ENCODE assay signal across 14 cellular contexts in the genomic region with DNA sequence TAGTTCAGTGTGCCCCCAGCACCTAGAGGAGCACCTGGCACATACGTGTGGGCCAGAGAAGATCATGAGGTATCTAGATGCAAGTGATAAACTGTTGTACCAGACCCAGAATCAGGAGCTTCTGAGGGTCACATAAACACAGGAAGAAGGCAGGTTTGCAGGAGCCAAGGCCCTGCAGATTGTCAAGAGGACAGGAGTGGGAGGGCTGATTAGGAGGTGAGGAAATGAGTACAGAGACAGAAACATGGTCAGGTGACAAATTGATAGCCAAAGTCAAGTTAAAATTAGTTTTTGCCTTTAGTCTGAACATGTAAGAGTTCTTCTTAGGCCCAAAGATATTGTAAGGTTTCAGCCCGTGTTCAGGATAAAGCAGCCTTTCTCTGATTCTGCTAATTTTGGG. TPM values are rescaled to one million over a fixed set of nuclear protein-coding genes. Genes with fewer than 3 reads are reported as not detected.
A peak's percentile ranks its signal among the peaks of the same experiment; 100 is the strongest.
DNase-seq lines count a peak whose midpoint lies in the region; ATAC-seq and TF ChIP-seq lines count a peak whose summit lies in the region.
"Had no signal": no experiment of that assay in that cellular context is flagged by ENCODE, and none has a peak within 500 bp of the region (broad histone marks: within the 10 kb centered on the region; RNA-seq: fewer than 3 reads in every experiment).

No MANE protein-coding gene starts in this region.

- TF ChIP-seq POLR2A in heart left ventricle (IDR thresholded peaks at IDR 0.05) = no peak
- TF ChIP-seq POLR2A in spleen (IDR thresholded peaks at IDR 0.05) = no peak

- ATAC-seq in activated naive CD8-positive, alpha-beta T cell treated with anti-CD3 and anti-CD28 coated beads, Interleukin-2, amount 10 ng/mL, durations not matched to agents 7 days and 5 days (ENCODE audit: low read depth) = no peak
- peak; percentile 69 to 88 (median 82) for ATAC-seq in heart left ventricle
- ATAC-seq in effector memory CD8-positive, alpha-beta T cell (replicated peaks) = no peak
- ATAC-seq: T-cell had no signal

- no peaks in the 10 kb centered on the region for H3K9me2 ChIP-seq in Karpas-422 (replicated peaks; ENCODE audit: insufficient read depth, low read length)

- H3K36me3 ChIP-seq in Karpas-422 (ENCODE audit: insufficient read depth, low read length) (no peaks in the 10 kb centered on the region), heart left ventricle (no peaks in the 10 kb centered on the region), spleen (no peaks in the 10 kb centered on the region)
- H3K36me3 ChIP-seq: Peyer's patch had no signal

- H3K4me1 ChIP-seq in Karpas-422 (ENCODE audit: low read length) (no peaks in the 10 kb centered on the region), heart left ventricle (peaks cover 0 to 39% (median 21%) of the 10 kb centered on the region in 12 donors), spleen (peaks cover 0 to 7% (median under 1%) of the 10 kb centered on the region in 6 donors)

- H3K4me2 ChIP-seq in Karpas-422 (ENCODE audit: low read depth, low read length, poor library complexity, severe bottlenecking) = no peak overlapping the region

- DNase-seq in Karpas-422 = peak; percentile 26
- DNase-seq in activated naive CD8-positive, alpha-beta T cell treated with anti-CD3 and anti-CD28 coated beads, Interleukin-2, amount 10 ng/mL, durations not matched to agents 7 days and 5 days = no peak
- DNase-seq in heart left ventricle = peak in 4 of 5 donors; percentile 33 to 49 (median 42)
- no peak for DNase-seq in spleen
- no peak for DNase-seq in effector memory CD8-positive, alpha-beta T cell
- DNase-seq in NCI-H1105 treated with DMSO at 0.1 percent for 48 hours (lab: John Stamatoyannopoulos, UW) = no peak
- DNase-seq in GM10266 (ENCODE audit: extremely low spot score) = no peak
- DNase-seq: foreskin melanocyte, NCI-H187, nucleus accumbens, Peyer's patch, T-cell had no signal

- 28 to 49% (median 37%) methylated on average over 2 of the region's 2 CpGs for WGBS in heart left ventricle, 4 donors
- WGBS in spleen, 5 donors = 70 to 79% (median 76%) methylated on average over 2 of the region's 2 CpGs

- H3K4me3 ChIP-seq in Karpas-422 (ENCODE audit: low read length) = no peak overlapping the region
- peak overlapping the region in 6 of 12 donors; percentile 12 to 39 (median 22) for H3K4me3 ChIP-seq in heart left ventricle
- H3K4me3 ChIP-seq in spleen = no peak overlapping the region
- H3K4me3 ChIP-seq: Peyer's patch had no signal

- H3K4me1 Mint-ChIP-seq in activated naive CD8-positive, alpha-beta T cell treated with anti-CD3 and anti-CD28 coated beads, Interleukin-2, amount 10 ng/mL, durations not matched to agents 7 days and 5 days = peaks cover 14% of the 10 kb centered on the region
- peaks cover 3 to 7% of the 10 kb centered on the region in 2 donors for H3K4me1 Mint-ChIP-seq in effector memory CD8-positive, alpha-beta T cell (ENCODE audit: low read depth in 2 of 2)

- no peaks in the 10 kb centered on the region for H3K27me3 ChIP-seq in Karpas-422 (ENCODE audit: low read length)
- no peaks in the 10 kb centered on the region for H3K27me3 ChIP-seq in heart left ventricle
- no peaks in the 10 kb centered on the region for H3K27me3 ChIP-seq in spleen (replicated peaks in 1 of 7)
- H3K27me3 ChIP-seq: Peyer's patch had no signal

- H3K9me3 ChIP-seq in Karpas-422 (ENCODE audit: low read length) = no peaks in the 10 kb centered on the region
- H3K9me3 ChIP-seq in heart left ventricle = no peaks in the 10 kb centered on the region
- H3K9me3 ChIP-seq in spleen = no peaks in the 10 kb centered on the region
- H3K9me3 ChIP-seq: Peyer's patch had no signal

- H3K9me3 Mint-ChIP-seq in activated naive CD8-positive, alpha-beta T cell treated with anti-CD3 and anti-CD28 coated beads, Interleukin-2, amount 10 ng/mL, durations not matched to agents 7 days and 5 days = peaks cover 2% of the 10 kb centered on the region
- no peaks in the 10 kb centered on the region for H3K9me3 Mint-ChIP-seq in effector memory CD8-positive, alpha-beta T cell
- H3K9me3 Mint-ChIP-seq: CD14-positive monocyte, T-cell had no signal

- peak overlapping the region; percentile 51 for H3K27ac Mint-ChIP-seq in activated naive CD8-positive, alpha-beta T cell treated with anti-CD3 and anti-CD28 coated beads, Interleukin-2, amount 10 ng/mL, durations not matched to agents 7 days and 5 days
- H3K27ac Mint-ChIP-seq in effector memory CD8-positive, alpha-beta T cell = peak overlapping the region in 1 of 2 donors; percentile 57
- H3K27ac Mint-ChIP-seq: CD14-positive monocyte, T-cell had no signal

- no peak overlapping the region for H3K4me3 Mint-ChIP-seq in activated naive CD8-positive, alpha-beta T cell treated with anti-CD3 and anti-CD28 coated beads, Interleukin-2, amount 10 ng/mL, durations not matched to agents 7 days and 5 days
- no peak overlapping the region for H3K4me3 Mint-ChIP-seq in effector memory CD8-positive, alpha-beta T cell
- H3K4me3 Mint-ChIP-seq: T-cell had no signal

- no peaks in the 10 kb centered on the region for H3K27me3 Mint-ChIP-seq in activated naive CD8-positive, alpha-beta T cell treated with anti-CD3 and anti-CD28 coated beads, Interleukin-2, amount 10 ng/mL, durations not matched to agents 7 days and 5 days
- H3K27me3 Mint-ChIP-seq in effector memory CD8-positive, alpha-beta T cell = peaks cover 0 to 6% of the 10 kb centered on the region in 2 donors
- H3K27me3 Mint-ChIP-seq: T-cell had no signal

- no peaks in the 10 kb centered on the region for H3K36me3 Mint-ChIP-seq in activated naive CD8-positive, alpha-beta T cell treated with anti-CD3 and anti-CD28 coated beads, Interleukin-2, amount 10 ng/mL, durations not matched to agents 7 days and 5 days
- H3K36me3 Mint-ChIP-seq in effector memory CD8-positive, alpha-beta T cell (ENCODE audit: insufficient read depth) = peaks cover 4% of the 10 kb centered on the region
- H3K36me3 Mint-ChIP-seq: CD14-positive monocyte, T-cell had no signal

- H3K27ac ChIP-seq in Karpas-422 (ENCODE audit: low read length) = no peak overlapping the region
- peak overlapping the region; percentile 58 to 88 (median 84) for H3K27ac ChIP-seq in heart left ventricle
- peak overlapping the region in 5 of 8 donors; percentile 35 to 59 (median 50) for H3K27ac ChIP-seq in spleen

- H4K20me1 ChIP-seq in Karpas-422 (ENCODE audit: insufficient read depth, low read depth, low read length) = no peaks in the 10 kb centered on the region

- H3K79me2 ChIP-seq in Karpas-422 (ENCODE audit: low read length) = no peaks in the 10 kb centered on the region

- intact Hi-C loops in heart left ventricle (cut with DNase I) = loop anchor here in 3 of 10 donors (2.0 to 10.0 kb wide), 3 partner anchors 45 to 107 kb away; no protein-coding TSS in a partner anchor
- intact Hi-C loops in spleen (cut with DNase I; ENCODE audit: low total_unique reads) = no loop called here

- TF ChIP-seq CTCF in heart left ventricle (IDR thresholded peaks at IDR 0.05) = no peak
- TF ChIP-seq CTCF in spleen (IDR thresholded peaks at IDR 0.05 in 8 of 11, conservative IDR thresholded peaks at IDR 0.05 in 3 of 11) = no peak
- no peak for TF ChIP-seq CTCF in GM10266 (IDR thresholded peaks at IDR 0.05; ENCODE audit: control insufficient read depth, insufficient read depth, low read depth, missing control alignments)

- POLR2A ChIA-PET in activated naive CD8-positive, alpha-beta T cell treated with anti-CD3 and anti-CD28 coated beads, Interleukin-2, amount 10 ng/mL, durations not matched to agents 7 days and 5 days (lab: Charles Lee) = no interaction called here

- H3K9ac ChIP-seq in Karpas-422 (ENCODE audit: low read length) = no peak overlapping the region

- H2AFZ ChIP-seq in Karpas-422 (ENCODE audit: low read length) = no peak overlapping the region

RNA-seq across cellular contexts. Expression of a gene that starts 14.0 kb away (rescaled TPM):
- 1.6 and 3.5 TPM in 2 replicates for total RNA-seq in Karpas-422 (2014; rRNA removed; shearing (Covaris generic); ENCODE audit: low replicate concordance)
- total RNA-seq in activated naive CD8-positive, alpha-beta T cell treated with anti-CD3 and anti-CD28 coated beads, Interleukin-2, amount 10 ng/mL, durations not matched to agents 7 days and 5 days = 100 to 1,000 TPM; 392 to 403 TPM
- 10 to 100 TPM in 1 of 9 donors, 1 to 10 TPM in 2, under 1 TPM in 5, not detected in 1; 0.16 to 10.6 (median 0.91) TPM for total RNA-seq in heart left ventricle
- under 1 TPM; 0.34 to 0.57 TPM for polyA plus RNA-seq in heart left ventricle
- 100 to 1,000 TPM in 4 of 7 donors, 10 to 100 TPM in 3; 97.7 to 134 (median 109) TPM for total RNA-seq in spleen
- polyA plus RNA-seq in spleen = 100 to 1,000 TPM in 2 of 3 donors, 10 to 100 TPM in 1; 95.4 to 189 (median 107) TPM
- total RNA-seq: Daoy had no signal

RNA-seq across cellular contexts. Expression of a gene that starts 37.2 kb away (rescaled TPM):
- total RNA-seq in Karpas-422 (2014; rRNA removed; shearing (Covaris generic); ENCODE audit: low replicate concordance) = not detected in 2 replicates
- total RNA-seq in activated naive CD8-positive, alpha-beta T cell treated with anti-CD3 and anti-CD28 coated beads, Interleukin-2, amount 10 ng/mL, durations not matched to agents 7 days and 5 days = not detected
- total RNA-seq in heart left ventricle (10 to 100 TPM in 2 of 9 donors, 1 to 10 TPM in 7; 1.7 to 36.1 (median 3.6) TPM), spleen (10 to 100 TPM in 2 of 7 donors, 1 to 10 TPM in 5; 1.8 to 14.9 (median 4.2) TPM)
- polyA plus RNA-seq in heart left ventricle (1 to 10 TPM; 1.2 to 3.6 TPM), spleen (1 to 10 TPM; 2.6 to 3.5 (median 3.2) TPM)
- total RNA-seq: Daoy had no signal
- polyA plus RNA-seq: CD14-positive monocyte had no signal

RNA-seq across cellular contexts. Expression of a gene that starts 42.5 kb away (rescaled TPM):
- total RNA-seq in Karpas-422 (2014; rRNA removed; shearing (Covaris generic); ENCODE audit: low replicate concordance) = 3.2 and 4.0 TPM in 2 replicates
- total RNA-seq in activated naive CD8-positive, alpha-beta T cell treated with anti-CD3 and anti-CD28 coated beads, Interleukin-2, amount 10 ng/mL, durations not matched to agents 7 days and 5 days = 1 to 10 TPM; 2.2 to 2.8 TPM
- total RNA-seq in heart left ventricle (1 to 10 TPM; 1.6 to 2.6 (median 2.4) TPM), spleen (1 to 10 TPM; 1.0 to 2.7 (median 1.8) TPM)
- polyA plus RNA-seq in heart left ventricle (1 to 10 TPM; 1.1 to 1.3 TPM), spleen (1 to 10 TPM in 2 of 3 donors, under 1 TPM in 1; 0.96 to 1.6 (median 1.5) TPM)

Comparison
In these comparisons a context has a peak if more than half of its experiments do, and no peak if none do; other contexts are left out.
1. DNase-seq: peak in Karpas-422 (single experiment) and heart left ventricle (4 of 5); none in activated naive CD8-positive, alpha-beta T cell treated with anti-CD3 and anti-CD28 coated beads, Interleukin-2, amount 10 ng/mL, durations not matched to agents 7 days and 5 days (single experiment), spleen (single experiment), effector memory CD8-positive, alpha-beta T cell (0 of 3), NCI-H1105 treated with DMSO at 0.1 percent for 48 hours (single experiment) and GM10266 (single experiment).
2. ATAC-seq: peak in heart left ventricle (4 of 4); none in activated naive CD8-positive, alpha-beta T cell treated with anti-CD3 and anti-CD28 coated beads, Interleukin-2, amount 10 ng/mL, durations not matched to agents 7 days and 5 days (single experiment) and effector memory CD8-positive, alpha-beta T cell (single experiment).
3. RNA of a gene that starts 14.0 kb away (total RNA-seq): 392 to 403 TPM in activated naive CD8-positive, alpha-beta T cell treated with anti-CD3 and anti-CD28 coated beads, Interleukin-2, amount 10 ng/mL, durations not matched to agents 7 days and 5 days and 97.7 to 134 TPM in spleen; 1.6 to 3.5 TPM in Karpas-422 and 0.16 to 10.6 TPM in heart left ventricle; every median in the first group is over 4 times any median in the second.